ENCODE assay signal across 8 cellular contexts in the genomic region with DNA sequence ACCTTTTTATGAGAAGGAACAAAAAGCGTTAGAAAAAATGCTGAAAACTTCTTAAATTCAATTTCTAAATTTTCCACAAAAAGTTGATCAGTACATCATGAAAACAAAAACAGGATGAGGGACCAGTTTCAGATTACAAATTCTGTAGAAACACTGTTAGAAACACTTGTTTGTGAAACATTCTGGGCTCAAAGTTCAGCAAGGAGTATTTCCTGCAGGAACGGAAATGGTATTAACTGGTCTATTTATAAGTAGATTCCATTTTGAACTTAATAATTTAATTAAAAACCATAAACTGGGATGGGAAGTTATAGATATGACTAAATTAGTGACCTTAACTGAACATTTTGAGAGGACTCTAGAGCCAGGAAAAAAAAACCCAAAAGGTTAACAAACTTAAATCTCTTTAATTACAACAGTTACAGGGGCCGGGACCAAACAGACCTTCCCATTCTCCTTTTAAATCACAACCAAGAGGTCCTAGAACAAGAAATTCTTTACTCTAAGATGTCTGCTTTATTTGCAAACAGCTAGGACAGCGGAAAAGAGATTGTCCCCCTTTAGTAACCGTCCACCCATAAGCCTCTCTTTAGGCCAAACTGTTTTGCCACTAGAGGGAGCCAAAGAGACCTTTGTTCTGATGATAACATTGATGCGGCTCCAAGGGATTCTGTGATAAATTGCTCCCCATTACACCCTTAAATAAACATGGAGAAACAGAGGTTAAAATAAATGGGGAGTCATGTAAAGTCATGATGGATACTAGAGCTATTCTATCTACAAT.
DNase-seq lines count a peak whose midpoint lies in the region; ATAC-seq, FAIRE-seq and TF ChIP-seq lines count a peak whose summit lies in the region.

No MANE protein-coding gene starts in this region.

- DNase-seq in GM10266 (ENCODE audit: extremely low spot score): peak; percentile 15
- peak; percentile 19 for DNase-seq in activated CD4-positive, alpha-beta T cell treated with anti-CD3 and anti-CD28 coated beads for 48 hours
- peak; percentile 39 for DNase-seq in inferior parietal cortex (ENCODE audit: extremely low spot score)
- no peak for DNase-seq in MG63
- DNase-seq in RCC 7860 (ENCODE audit: low spot score): no peak

- no peak overlapping the region for H3K27ac ChIP-seq in C4-2B

- TF ChIP-seq CTCF in C4-2B (conservative IDR thresholded peaks at IDR 0.05) (peak; percentile 93), GM10266 (IDR thresholded peaks at IDR 0.05; ENCODE audit: control insufficient read depth, insufficient read depth, low read depth, missing control alignments) (peak; percentile 81)

- H3K27me3 ChIP-seq in MG63: no peaks in the 10 kb centered on the region

- H3K36me3 ChIP-seq in MG63: no peaks in the 10 kb centered on the region

- ATAC-seq in HG03521 (IDR thresholded peaks at IDR 0.05; ENCODE audit: unreplicated experiment): peak; percentile 45
- ATAC-seq in GM18498 (IDR thresholded peaks at IDR 0.05; ENCODE audit: unreplicated experiment): no peak

- peaks cover 13% of the 10 kb centered on the region for H3K9me3 ChIP-seq in MG63

- H3K4me3 ChIP-seq in MG63: no peak overlapping the region

- no peak for FAIRE-seq in RCC 7860 (lab: Jason Lieb, UNC)

Comparison
In these comparisons a context has a peak if more than half of its experiments do, and no peak if none do; other contexts are left out.
1. DNase-seq: peak in GM10266 (single experiment), activated CD4-positive, alpha-beta T cell treated with anti-CD3 and anti-CD28 coated beads for 48 hours (single experiment) and inferior parietal cortex (single experiment); none in MG63 (single experiment) and RCC 7860 (single experiment).